Comparison of ENCODE assay signal across 16 cellular contexts in genomic region chr2:167049659-167050058, GRCh38.
DNase-seq lines count a peak whose midpoint lies in the region; TF ChIP-seq lines count a peak whose summit lies in the region.
"Had no signal": no experiment of that assay in that cellular context is flagged by ENCODE, and none has a peak within 500 bp of the region (broad histone marks: within the 10 kb centered on the region; RNA-seq: fewer than 3 reads in every experiment).

No MANE protein-coding gene starts in this region.

- no peaks in the 10 kb centered on the region for H3K36me3 ChIP-seq in ACC112 (ENCODE audit: insufficient read depth, low read length)
- H3K36me3 ChIP-seq: BLaER1 treated with 17β-estradiol and CSF1 and Interleukin-3, amounts not matched to agents 10 nM and 100 nM; HAP-1 had no signal

- peak overlapping the region; percentile 62 for H3K4me3 ChIP-seq in ACC112 (ENCODE audit: low read depth, low read length)
- H3K4me3 ChIP-seq: BLaER1 treated with 17β-estradiol and CSF1 and Interleukin-3, amounts not matched to agents 10 nM and 100 nM; HAP-1; K562 had no signal

- H3K27me3 ChIP-seq in ACC112 (ENCODE audit: insufficient read depth, low read length), result no peaks in the 10 kb centered on the region
- H3K27me3 ChIP-seq: BLaER1 treated with 17β-estradiol and CSF1 and Interleukin-3, amounts not matched to agents 10 nM and 100 nM had no signal

- POLR2A ChIA-PET in HEK293T (lab: Yijun Ruan, JAX), result no interaction called here

- no peaks in the 10 kb centered on the region for H3K36me3 Mint-ChIP-seq in HFFc6 (ENCODE audit: low read depth)
- H3K36me3 Mint-ChIP-seq: CD4-positive, CD25-positive, alpha-beta regulatory T cell had no signal

- H3K9me3 Mint-ChIP-seq in HFFc6, result no peaks in the 10 kb centered on the region

- peak overlapping the region; percentile 50; the same call in 1 of the 2 replicates for H3K4me3 Mint-ChIP-seq in HFFc6
- H3K4me3 Mint-ChIP-seq: CD4-positive, CD25-positive, alpha-beta regulatory T cell had no signal

- H3K27ac ChIP-seq in ACC112 (ENCODE audit: low read depth, low read length), result no peak overlapping the region
- H3K27ac ChIP-seq: 22Rv1; BLaER1 treated with 17β-estradiol and CSF1 and Interleukin-3, amounts not matched to agents 10 nM and 100 nM; HL-60 had no signal

- no peaks in the 10 kb centered on the region for H3K79me2 ChIP-seq in ACC112 (ENCODE audit: control insufficient read depth, insufficient read depth, low read length, unreplicated experiment)

- H3K27me3 Mint-ChIP-seq in HFFc6 (ENCODE audit: insufficient read depth), result no peaks in the 10 kb centered on the region
- H3K27me3 Mint-ChIP-seq: CD4-positive, CD25-positive, alpha-beta regulatory T cell had no signal

- DNase-seq in HFFc6 (no peak), OCI-M1 (lab: John Stamatoyannopoulos, UW) (peak; percentile 44), fibroblast of peridontal ligament (ENCODE audit: extremely low read depth) (peak; percentile 13), hippocampal formation (lab: John Stamatoyannopoulos, UW) (no peak), HEK293T (ENCODE audit: extremely low spot score) (no peak), 8988T (no peak), NCI-H526 (lab: John Stamatoyannopoulos, UW) (no peak)
- DNase-seq: ACHN; CD4-positive, CD25-positive, alpha-beta regulatory T cell; DMS53 had no signal

- no peak overlapping the region for H3K27ac Mint-ChIP-seq in HFFc6
- H3K27ac Mint-ChIP-seq: CD4-positive, CD25-positive, alpha-beta regulatory T cell had no signal

- peak overlapping the region; percentile 44 for H2AFZ ChIP-seq in ACC112 (ENCODE audit: low read length, unreplicated experiment)

- no peaks in the 10 kb centered on the region for H3K4me1 ChIP-seq in ACC112 (ENCODE audit: control insufficient read depth, insufficient read depth, low read length, unreplicated experiment)
- H3K4me1 ChIP-seq: BLaER1 treated with 17β-estradiol and CSF1 and Interleukin-3, amounts not matched to agents 10 nM and 100 nM; HAP-1 had no signal

- CTCF ChIA-PET in HEK293T (lab: Yijun Ruan, JAX), result no interaction called here

- no peak for TF ChIP-seq CTCF in HFFc6 (IDR thresholded peaks at IDR 0.05)

- no peaks in the 10 kb centered on the region; the same call in 1 of the 2 replicates for H3K4me1 Mint-ChIP-seq in HFFc6 (ENCODE audit: low read depth)
- H3K4me1 Mint-ChIP-seq: CD4-positive, CD25-positive, alpha-beta regulatory T cell had no signal

TF ChIP-seq in HEK293T, 16 proteins besides CTCF, POLR2A, EP300 and RAD21:
- TF ChIP-seq HDGF (IDR thresholded peaks at IDR 0.05; ENCODE audit: borderline replicate concordance), result no peak
- TF ChIP-seq PKNOX1 (IDR thresholded peaks at IDR 0.05), result no peak
- TF ChIP-seq NFRKB (IDR thresholded peaks at IDR 0.05), result no peak
- TF ChIP-seq SP1 (IDR thresholded peaks at IDR 0.05), result no peak
- TF ChIP-seq ELF4 (IDR thresholded peaks at IDR 0.05), result no peak
- no peak for TF ChIP-seq FOXK2 (IDR thresholded peaks at IDR 0.05)
- TF ChIP-seq TARDBP (IDR thresholded peaks at IDR 0.05), result no peak
- TF ChIP-seq CTBP1 (IDR thresholded peaks at IDR 0.05; ENCODE audit: borderline replicate concordance), result no peak
TF ChIP-seq in HEK293T: peak in this region for 0.

Comparison
In these comparisons a context has a peak if more than half of its experiments do, and no peak if none do; other contexts are left out.
1. DNase-seq: peak in OCI-M1 (single experiment) and fibroblast of peridontal ligament (single experiment); none in HFFc6 (single experiment), hippocampal formation (0 of 2), HEK293T (single experiment), 8988T (single experiment) and NCI-H526 (0 of 2).